In the genomic region with DNA sequence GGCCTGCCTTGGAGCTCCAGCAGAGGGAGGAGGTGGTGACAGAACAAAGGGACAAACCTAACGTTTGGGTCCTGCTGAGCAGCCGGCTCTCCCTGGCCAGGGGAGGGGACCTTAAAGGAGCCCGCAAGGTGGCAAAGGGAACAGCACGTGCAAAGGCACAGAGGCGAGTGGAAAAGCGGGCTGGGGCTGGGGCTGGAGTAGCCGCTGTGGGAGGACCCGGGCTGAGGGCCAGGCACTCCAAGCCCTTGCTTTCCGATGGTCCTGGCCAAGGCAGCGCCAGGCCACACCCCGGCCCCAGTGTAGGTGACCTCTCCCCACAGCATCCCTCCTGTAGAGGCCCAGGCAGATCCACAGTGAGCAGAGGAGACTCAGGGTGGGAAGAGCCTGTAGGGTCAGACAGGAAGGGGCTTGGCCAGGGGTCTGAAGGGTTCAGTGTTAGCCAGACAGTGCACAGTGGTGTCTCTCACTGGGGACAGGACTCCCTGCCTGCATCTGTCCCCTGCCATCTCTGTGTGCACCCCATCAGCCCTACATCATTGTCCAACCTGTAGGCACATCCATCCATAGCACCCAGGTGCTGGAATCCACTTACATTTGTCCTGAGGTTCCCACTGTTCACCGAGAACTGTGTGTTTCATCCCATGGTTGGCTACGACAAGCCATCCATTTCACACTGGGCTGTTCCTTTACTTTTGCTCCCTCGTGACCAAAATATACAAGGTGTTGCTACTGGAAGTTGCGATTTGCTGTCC, we compare ENCODE assay signal across 21 cellular contexts.
DNase-seq lines count a peak whose midpoint lies in the region; ATAC-seq and TF ChIP-seq lines count a peak whose summit lies in the region.
"Had no signal": no experiment of that assay in that cellular context is flagged by ENCODE, and none has a peak within 500 bp of the region (broad histone marks: within the 10 kb centered on the region; RNA-seq: fewer than 3 reads in every experiment).

No MANE protein-coding gene starts in this region.

- H3K27me3 Mint-ChIP-seq in endodermal cell (ENCODE audit: insufficient read depth) (no peaks in the 10 kb centered on the region), neural progenitor cell (ENCODE audit: insufficient read depth, low read depth) (peaks cover 2% of the 10 kb centered on the region)
- H3K27me3 Mint-ChIP-seq: IgD-negative memory B cell had no signal

- 85 to 89% methylated on average over 7 to 15 of the region's 15 CpGs for WGBS in endodermal cell (ENCODE audit: insufficient coverage in 1 of 2, insufficient read length in 1 of 2), 2 experiments

- H3K9me3 ChIP-seq in AG04450 (ENCODE audit: control insufficient read depth, insufficient read depth, low read length) (peaks cover 5% of the 10 kb centered on the region), endodermal cell (ENCODE audit: control insufficient read depth, low read length) (peaks cover 13% of the 10 kb centered on the region), neural progenitor cell (ENCODE audit: low read depth) (no peaks in the 10 kb centered on the region)
- H3K9me3 ChIP-seq: BE2C had no signal

- TF ChIP-seq CTCF in AG04450 (IDR thresholded peaks at IDR 0.05; ENCODE audit: low read depth, low read length) (no peak), endodermal cell (conservative IDR thresholded peaks at IDR 0.05) (peak; percentile 25), neural progenitor cell (IDR thresholded peaks at IDR 0.05) (no peak)

- no peaks in the 10 kb centered on the region for H3K4me1 ChIP-seq in endodermal cell (ENCODE audit: control insufficient read depth, insufficient read depth, low read length)
- peaks cover 14% of the 10 kb centered on the region for H3K4me1 ChIP-seq in neural progenitor cell
- H3K4me1 ChIP-seq: BE2C had no signal

- H2AFZ ChIP-seq in neural progenitor cell (replicated peaks) = no peak overlapping the region
- H2AFZ ChIP-seq: GM23248 had no signal

- no peak overlapping the region for H3K4me2 ChIP-seq in neural progenitor cell

- H3K79me2 ChIP-seq in neural progenitor cell (ENCODE audit: low read depth) = no peaks in the 10 kb centered on the region

- ATAC-seq in HG02852 (IDR thresholded peaks at IDR 0.05; ENCODE audit: unreplicated experiment) (no peak), HG03097 (IDR thresholded peaks at IDR 0.05; ENCODE audit: low FRiP score, unreplicated experiment) (no peak)

- H3K27me3 ChIP-seq in AG04450 (ENCODE audit: control insufficient read depth, insufficient read depth, low read length) (no peaks in the 10 kb centered on the region), H7 (ENCODE audit: control insufficient read depth, insufficient read depth, low read length) (no peaks in the 10 kb centered on the region), endodermal cell (ENCODE audit: control insufficient read depth, insufficient read depth, low read length, poor library complexity, severe bottlenecking) (no peaks in the 10 kb centered on the region), neural progenitor cell (no peaks in the 10 kb centered on the region)
- H3K27me3 ChIP-seq: BE2C had no signal

- H3K4me3 Mint-ChIP-seq in endodermal cell (no peak overlapping the region), neural progenitor cell (no peak overlapping the region)
- H3K4me3 Mint-ChIP-seq: IgD-negative memory B cell had no signal

- POLR2A ChIA-PET in AG04450 (lab: Yijun Ruan, JAX) = no interaction called here

- H3K9ac ChIP-seq in endodermal cell (ENCODE audit: extremely low read depth, low read length, poor library complexity, severe bottlenecking) (no peak overlapping the region), neural progenitor cell (no peak overlapping the region)
- H3K9ac ChIP-seq: GM23248 had no signal

- H3F3A ChIP-seq in neural progenitor cell (ENCODE audit: low read depth) = peaks cover 6% of the 10 kb centered on the region

- H3K36me3 ChIP-seq in H7 (replicated peaks; ENCODE audit: control insufficient read depth, insufficient read depth, low read length) = peaks cover under 1% of the 10 kb centered on the region
- peaks cover 13% of the 10 kb centered on the region for H3K36me3 ChIP-seq in endodermal cell (ENCODE audit: control insufficient read depth, insufficient read depth, low read length)
- no peaks in the 10 kb centered on the region for H3K36me3 ChIP-seq in neural progenitor cell
- H3K36me3 ChIP-seq: BE2C had no signal

- H3K27ac ChIP-seq in AG04450 (ENCODE audit: low read depth, low read length) (peak overlapping the region; percentile 31), endodermal cell (ENCODE audit: low read depth, low read length) (no peak overlapping the region), neural progenitor cell (no peak overlapping the region)
- H3K27ac ChIP-seq: GM23248 had no signal

- H3K4me3 ChIP-seq in AG04450 (ENCODE audit: low read depth, low read length) (no peak overlapping the region), H7 (ENCODE audit: insufficient read depth, low read depth, low read length) (no peak overlapping the region), endodermal cell (ENCODE audit: low read length) (no peak overlapping the region), neural progenitor cell (no peak overlapping the region)
- H3K4me3 ChIP-seq: GM23248 had no signal

- H4K20me1 ChIP-seq in neural progenitor cell (ENCODE audit: low read depth) = peaks cover 19% of the 10 kb centered on the region

- H3K36me3 Mint-ChIP-seq in endodermal cell (ENCODE audit: low read depth) (peaks cover 22% of the 10 kb centered on the region), neural progenitor cell (peaks cover 20% of the 10 kb centered on the region)

- H3K9me3 Mint-ChIP-seq in endodermal cell = peaks cover 17% of the 10 kb centered on the region
- H3K9me3 Mint-ChIP-seq in neural progenitor cell = peaks cover 8% of the 10 kb centered on the region
- H3K9me3 Mint-ChIP-seq: IgD-negative memory B cell had no signal

- H3K4me1 Mint-ChIP-seq in endodermal cell (no peaks in the 10 kb centered on the region), neural progenitor cell (peaks cover 22% of the 10 kb centered on the region)

- CTCF ChIA-PET in AG04450 (lab: Charles Lee) = no interaction called here

- DNase-seq in AG04450 (ENCODE audit: low read depth, low spot score) (no peak), H7 (peak; percentile 78), endodermal cell (no peak), neural progenitor cell (ENCODE audit: low spot score) (no peak), SK-N-DZ (ENCODE audit: low spot score) (no peak)
- no peak for DNase-seq in effector CD8-positive, alpha-beta T cell (lab: John Stamatoyannopoulos, UW)
- DNase-seq: BE2C, EL, GF-D8, GM23248, HCEC 1CT, NCI-H1105 treated with DMSO at 0.1 percent for 48 hours, NCI-H1694, NCI-H2081, NCI-H2171, NCI-H526, OCI-M1, Right ventricle myocardium superior had no signal

- H3K27ac Mint-ChIP-seq in endodermal cell (no peak overlapping the region), neural progenitor cell (peak overlapping the region; percentile 19)
